ENCODE assay signal across 20 cellular contexts in genomic region chr2:239378021-239378917, GRCh38. TPM values are rescaled to one million over a fixed set of nuclear protein-coding genes. Genes with fewer than 3 reads are reported as not detected.
DNase-seq lines count a peak whose midpoint lies in the region; ATAC-seq, FAIRE-seq and TF ChIP-seq lines count a peak whose summit lies in the region.
"Had no signal": no experiment of that assay in that cellular context is flagged by ENCODE, and none has a peak within 500 bp of the region (broad histone marks: within the 10 kb centered on the region; RNA-seq: fewer than 3 reads in every experiment).

No MANE protein-coding gene starts in this region.

- no peaks in the 10 kb centered on the region; the same call in 2 of the 3 replicates for H3K79me2 ChIP-seq in K562 (ENCODE audit: control insufficient read depth, insufficient read depth, low read length)

- CTCF ChIA-PET in K562 (lab: Yijun Ruan, JAX; ENCODE audit: low intra/inter-chr PET ratio), result no interaction called here

- in situ Hi-C loops in K562 (cut with MboI), result no loop called here

- DNase-seq in activated T-cell treated with anti-CD3 and anti-CD28 coated beads, Interleukin-2, amount 50 U/mL, for 1 hour, result peak; percentile 16
- no peak for DNase-seq in activated T-cell treated with anti-CD3 and anti-CD28 coated beads, Interleukin-2, amount 50 U/mL, for 48 hours
- DNase-seq in K562 (ENCODE audit: extremely low read depth in 1 of 4, low spot score in 3 of 4) (no peak), right lobe of liver (peak in 2 of 3 donors; percentile 31 to 48), sciatic nerve (ENCODE audit: low spot score) (peak; percentile 53), SKM-1 treated with dmso at 0.1 percent for 144 hours (lab: John Stamatoyannopoulos, UW; ENCODE audit: unreplicated experiment) (no peak), glomerular visceral epithelial cell (ENCODE audit: extremely low spot score) (no peak)
- DNase-seq: activated naive CD4-positive, alpha-beta T cell; colonic mucosa; KG1; NCI-H1092; NCI-H526 treated with DMSO at 0.1 percent for 48 hours; retina; SJCRH30; stomach had no signal

- no peaks in the 10 kb centered on the region; the same call in 1 of the 2 replicates for H4K20me1 ChIP-seq in K562 (replicated peaks; ENCODE audit: control insufficient read depth, insufficient read depth, low read length)

- H3K4me2 ChIP-seq in K562 (ENCODE audit: insufficient read depth, low read length), result no peak overlapping the region

- H3K4me3 ChIP-seq in K562, result no peak overlapping the region
- H3K4me3 ChIP-seq in right lobe of liver, result no peak overlapping the region
- H3K4me3 ChIP-seq: colonic mucosa, SJCRH30, stomach had no signal

- no peaks in the 10 kb centered on the region for H3K36me3 ChIP-seq in K562 (ENCODE audit: control insufficient read depth, insufficient read depth, low read length)
- H3K36me3 ChIP-seq in right lobe of liver, result peaks cover 0 to 3% (median 0%) of the 10 kb centered on the region in 4 donors
- H3K36me3 ChIP-seq: colonic mucosa, SJCRH30 had no signal

- ATAC-seq in K562 (no peak), right lobe of liver (no peak), sciatic nerve (no peak), HG02885 (IDR thresholded peaks at IDR 0.05; ENCODE audit: poor library complexity, unreplicated experiment) (no peak)

- H3K9me1 ChIP-seq in K562 (ENCODE audit: control insufficient read depth, insufficient read depth, low read length), result no peaks in the 10 kb centered on the region

- intact Hi-C loops in K562 (cut with micrococcal nuclease), result no loop called here
- intact Hi-C loops in right lobe of liver (cut with DNase I), result no loop called here
- intact Hi-C loops in sciatic nerve (cut with DNase I), result no loop called here

- FAIRE-seq in K562 (lab: Jason Lieb, UNC), result no peak
- FAIRE-seq: A204.1, astrocyte, frontal cortex, urothelium cell line had no signal

- BruUV-seq in K562 (replicated peaks; lab: Mats Ljungman, UMichigan), result no TSS peak

- POLR2A ChIA-PET in K562 (lab: Yijun Ruan, JAX), result no interaction called here

- no peak for TF ChIP-seq RAD21 in K562 (CRISPR knock-in tag; conservative IDR thresholded peaks at IDR 0.05 in 1 of 2, IDR thresholded peaks at IDR 0.05 in 1 of 2)

- TF ChIP-seq POLR2A in K562 (conservative IDR thresholded peaks at IDR 0.05), result no peak
- TF ChIP-seq POLR2A in right lobe of liver (IDR thresholded peaks at IDR 0.05), result no peak

- peaks cover 0 to 14% of the 10 kb centered on the region in 2 experiments; a peak in 2 of 5 replicates for H3K4me1 ChIP-seq in K562 (replicated peaks in 1 of 2; ENCODE audit: control insufficient read depth in 2 of 2, insufficient read depth in 2 of 2, low read length in 2 of 2)
- H3K4me1 ChIP-seq in right lobe of liver, result no peaks in the 10 kb centered on the region
- H3K4me1 ChIP-seq: colonic mucosa, SJCRH30 had no signal

- no peak for TF ChIP-seq EP300 in K562 (IDR thresholded peaks at IDR 0.05; ENCODE audit: low read length)

- H3K27ac ChIP-seq in K562 (ENCODE audit: extremely low read depth, low read depth, low read length) (no peak overlapping the region), right lobe of liver (no peak overlapping the region)
- H3K27ac ChIP-seq: colonic mucosa, SJCRH30 had no signal

- no peak overlapping the region for H2AFZ ChIP-seq in K562 (ENCODE audit: low read depth, low read length)

- WGBS in K562 (ENCODE audit: insufficient coverage, low coverage, missing lambda C conversion rate), result 92% methylated on average over 20 of the region's 36 CpGs
- 86% methylated on average over 10 of the region's 36 CpGs for WGBS in right lobe of liver (ENCODE audit: insufficient coverage, low coverage, low lambda C conversion rate, missing lambda C conversion rate)

- H3K27me3 ChIP-seq in K562 (ENCODE audit: control insufficient read depth in 2 of 2, insufficient read depth in 2 of 2, low read length in 2 of 2), result no peaks in the 10 kb centered on the region
- no peaks in the 10 kb centered on the region for H3K27me3 ChIP-seq in right lobe of liver
- H3K27me3 ChIP-seq: colonic mucosa, SJCRH30, stomach had no signal

- H3K9ac ChIP-seq in K562 (ENCODE audit: insufficient read depth in 1 of 2, low read depth in 2 of 2, low read length in 2 of 2), result no peak overlapping the region; a peak in 1 of 4 replicates

- TF ChIP-seq CTCF in K562 (IDR thresholded peaks at IDR 0.05 in 2 of 3, conservative IDR thresholded peaks at IDR 0.05 in 1 of 3; ENCODE audit: insufficient read depth in 2 of 3, low read depth in 1 of 3, low read length in 3 of 3) (no peak), right lobe of liver (IDR thresholded peaks at IDR 0.05) (no peak)

- H3K9me3 ChIP-seq in K562 (replicated peaks; ENCODE audit: control insufficient read depth, insufficient read depth, low read depth, low read length) (no peaks in the 10 kb centered on the region), right lobe of liver (no peaks in the 10 kb centered on the region)
- H3K9me3 ChIP-seq: colonic mucosa, SJCRH30, stomach had no signal

TF ChIP-seq in K562, 482 proteins besides CTCF, POLR2A, EP300 and RAD21:
- TF ChIP-seq POLR2G (IDR thresholded peaks at IDR 0.05; ENCODE audit: low read depth, low read length) (0 out of 2 replicates have a peak, but pooled peaks have one; percentile 21), ZNF717 (CRISPR knock-in tag; IDR thresholded peaks at IDR 0.05) (no peak), NR2C1 (IDR thresholded peaks at IDR 0.05) (peak; percentile 60), NR2C1 (tag; IDR thresholded peaks at IDR 0.05) (peak; percentile 44; the same call in 1 of the 2 replicates)
TF ChIP-seq in K562: peak in this region for 2.

RNA-seq across cellular contexts. Expression of gene HDAC4, which starts 22.6 kb away (rescaled TPM):
- 95.1 and 129 TPM in 2 replicates for total RNA-seq in K562 (2011; cell fraction: chromatin; rRNA removed; ENCODE audit: low replicate concordance)
- total RNA-seq in K562 (2011; cell fraction: nucleolus; rRNA removed), result 48.4 and 51.1 TPM in 2 replicates
- total RNA-seq in K562 (2011; cell fraction: nucleoplasm; rRNA removed), result 59.2 and 71.1 TPM in 2 replicates
- total RNA-seq in K562 (2014; rRNA removed), result 4.9 and 5.3 TPM in 2 replicates
- total RNA-seq in K562 (2014; rRNA removed; fragmentation: Illumina TruSeq; extraction: Trizol), result 2.8 and 3.6 TPM in 2 replicates
- total RNA-seq in K562 (2015; rRNA removed; fragmentation: Illumina TruSeq; extraction: Trizol), result 4.3 and 6.0 TPM in 2 replicates
- 17.1 and 20.2 TPM in 2 replicates for total RNA-seq in K562 (2021)
- 2.8 and 4.8 TPM in 2 replicates for polyA plus RNA-seq in K562 (2011; rRNA removed)
- polyA plus RNA-seq in K562 (2011; cell fraction: cytosol; rRNA removed), result 5.2 and 5.9 TPM in 2 replicates
- 27.3 and 36.9 TPM in 2 replicates for polyA plus RNA-seq in K562 (2011; cell fraction: nucleus; rRNA removed)
- polyA plus RNA-seq in K562 (2012), result 3.5 and 5.6 TPM in 2 replicates
- polyA plus RNA-seq in K562 (2014; fragmentation: Illumina TruSeq; extraction: Trizol), result 7.6 and 8.1 TPM in 2 replicates
- polyA plus RNA-seq in K562 (2014; fragmentation: Nextera tagmentation; extraction: Ambion mirVana), result under 1 TPM; 0.11 to 0.21 TPM
- polyA plus RNA-seq in K562 (2014; rRNA removed), result 4.0 and 8.2 TPM in 2 replicates
- 11.6 and 12.9 TPM in 2 replicates for polyA minus RNA-seq in K562 (2011; rRNA and poly(A)+ RNA removed)
- polyA minus RNA-seq in K562 (2011; cell fraction: cytosol; rRNA and poly(A)+ RNA removed), result 12.5 and 13.4 TPM in 2 replicates
- 32.2 and 34.9 TPM in 2 replicates for polyA minus RNA-seq in K562 (2011; cell fraction: nucleus; rRNA and poly(A)+ RNA removed)
- 10 to 100 TPM in 5 of 6 experiments, 1 to 10 TPM in 1; 8.9 to 22.4 (median 14.7) TPM for total RNA-seq in right lobe of liver
- total RNA-seq in sciatic nerve, result 99.5 TPM

Comparison
In these comparisons a context has a peak if more than half of its experiments do, and no peak if none do; other contexts are left out.
1. DNase-seq: peak in activated T-cell treated with anti-CD3 and anti-CD28 coated beads, Interleukin-2, amount 50 U/mL, for 1 hour (single experiment), right lobe of liver (2 of 3) and sciatic nerve (single experiment); none in activated T-cell treated with anti-CD3 and anti-CD28 coated beads, Interleukin-2, amount 50 U/mL, for 48 hours (0 of 2), K562 (0 of 4), SKM-1 treated with dmso at 0.1 percent for 144 hours (single experiment) and glomerular visceral epithelial cell (single experiment).